1 cellular context compared by ENCODE assay signal in genomic region chr11:10387209-10388083, GRCh38.
A peak's percentile ranks its signal among the peaks of the same experiment; 100 is the strongest.
TF ChIP-seq lines count a peak whose summit lies in the region.

No MANE protein-coding gene starts in this region.

TF ChIP-seq in SK-N-SH, 30 proteins besides CTCF, POLR2A, EP300 and RAD21 (continued from another document):
- no peak for TF ChIP-seq GATA2 (CRISPR knock-in tag; IDR thresholded peaks at IDR 0.05)
- TF ChIP-seq FOSL2 (IDR thresholded peaks at IDR 0.05; ENCODE audit: borderline replicate concordance, low read depth) = no peak
- TF ChIP-seq ELF1 (IDR thresholded peaks at IDR 0.05) = no peak
- no peak for TF ChIP-seq USF2 (IDR thresholded peaks at IDR 0.05; ENCODE audit: borderline replicate concordance, low read depth, low read length)
- TF ChIP-seq YY1 (IDR thresholded peaks at IDR 0.05; ENCODE audit: low read depth) = no peak
- TF ChIP-seq TCF12 (IDR thresholded peaks at IDR 0.05) = peak; percentile 57
- no peak for TF ChIP-seq POLR2AphosphoS5 (IDR thresholded peaks at IDR 0.05; ENCODE audit: low read depth, low read length)
